16 cellular contexts compared by ENCODE assay signal in the genomic region with DNA sequence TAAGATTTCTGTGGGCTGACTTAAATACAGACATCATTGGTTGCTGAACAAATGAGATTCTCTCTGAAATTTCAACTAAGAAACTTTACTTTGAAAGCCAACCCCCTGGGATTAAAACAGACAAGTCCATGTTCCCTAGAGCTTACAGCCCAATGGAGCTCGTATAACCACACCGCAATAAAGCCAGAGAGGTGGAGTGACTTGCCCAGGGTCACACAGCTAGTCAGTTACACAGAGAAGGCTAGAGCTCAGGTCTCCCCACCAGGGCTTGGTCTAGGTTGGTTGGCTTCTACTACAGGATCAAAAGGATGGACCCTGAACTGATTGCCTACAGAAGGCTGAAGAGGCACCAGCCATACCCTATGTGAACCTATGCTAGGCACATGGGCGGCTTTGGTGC. TPM values are rescaled to one million over a fixed set of nuclear protein-coding genes. Genes with fewer than 3 reads are reported as not detected.
DNase-seq lines count a peak whose midpoint lies in the region; ATAC-seq and TF ChIP-seq lines count a peak whose summit lies in the region.
"Had no signal": no experiment of that assay in that cellular context is flagged by ENCODE, and none has a peak within 500 bp of the region (broad histone marks: within the 10 kb centered on the region; RNA-seq: fewer than 3 reads in every experiment).

No MANE protein-coding gene starts in this region.

- no peak for TF ChIP-seq POLR2A in heart left ventricle (IDR thresholded peaks at IDR 0.05)

- intact Hi-C loops in heart left ventricle (cut with DNase I) (no loop called here), Right ventricle myocardium superior (cut with DNase I) (no loop called here), ascending aorta (cut with DNase I) (no loop called here)

- DNase-seq in heart left ventricle: peak in 1 of 5 donors; percentile 19
- DNase-seq in Right ventricle myocardium superior: no peak
- no peak for DNase-seq in ascending aorta (ENCODE audit: low spot score in 2 of 2)
- no peak for DNase-seq in hepatocyte (ENCODE audit: low spot score)
- no peak for DNase-seq in smooth muscle cell (lab: John Stamatoyannopoulos, UW; ENCODE audit: unreplicated experiment)
- no peak for DNase-seq in NCI-H1092 treated with DMSO at 0.1 percent for 48 hours (lab: John Stamatoyannopoulos, UW)
- no peak for DNase-seq in BE2C
- DNase-seq: activated T-cell treated with anti-CD3 and anti-CD28 coated beads for 4 hours; effector CD4-positive, alpha-beta T cell; Karpas-422; SIG-M5; sigmoid colon; stimulated activated CD4-positive, alpha-beta T cell treated with anti-CD3 and anti-CD28 coated beads, Interleukin-4, amount 100 ng/mL, for 4 hours; upper lobe of right lung had no signal

- peaks cover 0 to 60% (median 39%) of the 10 kb centered on the region in 12 donors for H3K4me1 ChIP-seq in heart left ventricle
- peaks cover 27 to 49% of the 10 kb centered on the region in 2 donors for H3K4me1 ChIP-seq in ascending aorta
- H3K4me1 ChIP-seq in hepatocyte (ENCODE audit: insufficient read depth): peaks cover 25% of the 10 kb centered on the region
- peaks cover 23% of the 10 kb centered on the region for H3K4me1 ChIP-seq in smooth muscle cell (ENCODE audit: low read depth)
- H3K4me1 ChIP-seq in BE2C: no peaks in the 10 kb centered on the region

- H3K36me3 ChIP-seq in heart left ventricle (no peaks in the 10 kb centered on the region), ascending aorta (no peaks in the 10 kb centered on the region), hepatocyte (replicated peaks; ENCODE audit: insufficient read depth, low read depth) (no peaks in the 10 kb centered on the region), smooth muscle cell (ENCODE audit: low read depth) (no peaks in the 10 kb centered on the region), BE2C (no peaks in the 10 kb centered on the region)
- H3K36me3 ChIP-seq: sigmoid colon, upper lobe of right lung had no signal

- H3K4me2 ChIP-seq in hepatocyte: no peak overlapping the region
- peak overlapping the region; percentile 57 for H3K4me2 ChIP-seq in smooth muscle cell

- no peak overlapping the region for H2AFZ ChIP-seq in hepatocyte
- H2AFZ ChIP-seq in smooth muscle cell (ENCODE audit: low read depth): no peak overlapping the region

- no peaks in the 10 kb centered on the region for H3K9me2 ChIP-seq in hepatocyte (replicated peaks; ENCODE audit: insufficient read depth)

- peak overlapping the region; percentile 25 for H3K9ac ChIP-seq in smooth muscle cell (ENCODE audit: low read depth)

- H3F3A ChIP-seq in smooth muscle cell (ENCODE audit: low read depth): peaks cover 40% of the 10 kb centered on the region

- no peaks in the 10 kb centered on the region for H4K20me1 ChIP-seq in hepatocyte (ENCODE audit: insufficient read depth, poor library complexity, severe bottlenecking)
- no peaks in the 10 kb centered on the region for H4K20me1 ChIP-seq in smooth muscle cell (ENCODE audit: low read depth)

- TF ChIP-seq CTCF in heart left ventricle (IDR thresholded peaks at IDR 0.05) (no peak), ascending aorta (IDR thresholded peaks at IDR 0.05) (no peak), hepatocyte (IDR thresholded peaks at IDR 0.05; ENCODE audit: poor library complexity) (no peak), smooth muscle cell (IDR thresholded peaks at IDR 0.05; ENCODE audit: borderline replicate concordance, insufficient read depth, poor library complexity, severe bottlenecking) (no peak), BE2C (IDR thresholded peaks at IDR 0.05; ENCODE audit: low read depth, low read length) (no peak)

- 79 to 98% (median 90%) methylated on average over 3 of the region's 3 CpGs for whole genome bisulfite sequencing in heart left ventricle, 4 donors
- WGBS in hepatocyte (ENCODE audit: low lambda C conversion rate, missing lambda C conversion rate): 88% methylated on average over 3 of the region's 3 CpGs
- 56% methylated on average over 3 of the region's 3 CpGs for WGBS in smooth muscle cell (ENCODE audit: low lambda C conversion rate)

- H3K27ac ChIP-seq in heart left ventricle: peak overlapping the region in 11 of 12 donors; percentile 13 to 84 (median 59)
- peak overlapping the region; percentile 93 to 97 for H3K27ac ChIP-seq in ascending aorta
- peak overlapping the region; percentile 31 for H3K27ac ChIP-seq in hepatocyte
- H3K27ac ChIP-seq in smooth muscle cell (ENCODE audit: low read depth): peak overlapping the region; percentile 97
- H3K27ac ChIP-seq: foreskin keratinocyte, upper lobe of right lung had no signal

- H3K27me3 ChIP-seq in heart left ventricle (peaks cover 0 to 5% (median 0%) of the 10 kb centered on the region in 9 donors), ascending aorta (no peaks in the 10 kb centered on the region), hepatocyte (no peaks in the 10 kb centered on the region), smooth muscle cell (ENCODE audit: low read depth) (no peaks in the 10 kb centered on the region), BE2C (no peaks in the 10 kb centered on the region)
- H3K27me3 ChIP-seq: foreskin keratinocyte, upper lobe of right lung had no signal

- no peaks in the 10 kb centered on the region for H3K79me2 ChIP-seq in hepatocyte
- H3K79me2 ChIP-seq in smooth muscle cell (ENCODE audit: low read depth): no peaks in the 10 kb centered on the region

- H3K4me3 ChIP-seq in heart left ventricle (no peak overlapping the region), ascending aorta (no peak overlapping the region), hepatocyte (no peak overlapping the region), smooth muscle cell (no peak overlapping the region), BE2C (ENCODE audit: low read depth, low read length) (no peak overlapping the region)
- H3K4me3 ChIP-seq: sigmoid colon, upper lobe of right lung had no signal

- ATAC-seq in heart left ventricle (no peak), Right ventricle myocardium superior (ENCODE audit: poor library complexity) (no peak), HG03095 (IDR thresholded peaks at IDR 0.05; ENCODE audit: unreplicated experiment) (no peak)
- ATAC-seq: upper lobe of right lung had no signal

- no peaks in the 10 kb centered on the region for H3K9me3 ChIP-seq in heart left ventricle
- H3K9me3 ChIP-seq in ascending aorta: no peaks in the 10 kb centered on the region
- no peaks in the 10 kb centered on the region for H3K9me3 ChIP-seq in hepatocyte (ENCODE audit: low read depth)
- no peaks in the 10 kb centered on the region for H3K9me3 ChIP-seq in smooth muscle cell (replicated peaks; ENCODE audit: low read depth)
- H3K9me3 ChIP-seq in BE2C: no peaks in the 10 kb centered on the region
- H3K9me3 ChIP-seq: sigmoid colon, upper lobe of right lung had no signal

RNA-seq across cellular contexts. Expression of gene LTBP2, which starts 8.9 kb away (rescaled TPM):
- 10 to 100 TPM; 19.1 to 69.1 (median 36.1) TPM for total RNA-seq in heart left ventricle
- polyA plus RNA-seq in heart left ventricle: 1 to 10 TPM; 4.0 to 8.4 TPM
- 11.9 TPM for total RNA-seq in Right ventricle myocardium superior
- total RNA-seq in ascending aorta: 383 TPM
- total RNA-seq in hepatocyte: 3.0 and 8.6 TPM in 2 replicates
- polyA plus RNA-seq in hepatocyte: 6.7 and 7.6 TPM in 2 replicates
- total RNA-seq in smooth muscle cell: 103 and 108 TPM in 2 replicates
- 74.2 and 90.1 TPM in 2 replicates for polyA plus RNA-seq in smooth muscle cell
- 1.2 TPM for polyA plus RNA-seq in BE2C (2012; ENCODE audit: insufficient read depth, insufficient read length, low read depth)

Comparison
In these comparisons a context has a peak if more than half of its experiments do, and no peak if none do; other contexts are left out.
1. H3K27ac ChIP-seq: peak in every context shown above with its lines; median percentile 97 in smooth muscle cell; 95 in ascending aorta; 59 in heart left ventricle; 31 in hepatocyte.